10 cellular contexts compared by ENCODE assay signal in genomic region chr13:85798999-85799646, GRCh38. TPM values are rescaled to one million over a fixed set of nuclear protein-coding genes. Genes with fewer than 3 reads are reported as not detected.
A peak's percentile ranks its signal among the peaks of the same experiment; 100 is the strongest.
DNase-seq lines count a peak whose midpoint lies in the region; ATAC-seq, FAIRE-seq and TF ChIP-seq lines count a peak whose summit lies in the region.
"Had no signal": no experiment of that assay in that cellular context is flagged by ENCODE, and none has a peak within 500 bp of the region (broad histone marks: within the 10 kb centered on the region; RNA-seq: fewer than 3 reads in every experiment).

TSS of gene SLITRK6 (minus strand) at chr13:85799419. CDS start at chr13:85796508, 2,911 bp downstream.

- in situ Hi-C loops in SK-MEL-5 (cut with HindIII; ENCODE audit: low pct_unique_long_range_greater_than_20kb, low sequenced_read_pairs), result no loop called here

- TF ChIP-seq CTCF in heart right ventricle (IDR thresholded peaks at IDR 0.05), result no peak

- no peaks in the 10 kb centered on the region for H3K36me3 ChIP-seq in heart right ventricle

- H3K9me3 ChIP-seq in heart right ventricle, result no peaks in the 10 kb centered on the region

- WGBS in heart right ventricle, 2 donors, result 23 to 26% methylated on average over 5 of the region's 5 CpGs

- peak; percentile 19 to 85 for ATAC-seq in left cardiac atrium
- no peak for ATAC-seq in heart right ventricle
- no peak for ATAC-seq in GM18511 (IDR thresholded peaks at IDR 0.05; ENCODE audit: unreplicated experiment)

- H3K4me1 ChIP-seq in heart right ventricle, result no peaks in the 10 kb centered on the region

- H3K4me3 ChIP-seq in heart right ventricle, result peak within 1 kb of the TSS in 1 of 10 donors; percentile 20

- intact Hi-C loops in left cardiac atrium (cut with DNase I) (no loop called here), heart right ventricle (cut with DNase I) (loop anchor here in 1 of 10 donors (10.0 kb wide), 1 partner anchor 884 kb away; no protein-coding TSS in a partner anchor), head of caudate nucleus (cut with DNase I) (no loop called here)

- FAIRE-seq in urothelium cell line (lab: Jason Lieb, UNC), result no peak

- no peaks in the 10 kb centered on the region for H3K27me3 ChIP-seq in heart right ventricle

- DNase-seq in left cardiac atrium (no peak), heart right ventricle (no peak), SK-MEL-5 (ENCODE audit: low read depth, low spot score) (peak; percentile 75), head of caudate nucleus (peak in 22 of 42 donors; percentile 3 to 78 (median 38)), urothelium cell line (ENCODE audit: low spot score) (peak; percentile 25), hippocampal formation (lab: John Stamatoyannopoulos, UW) (no peak)
- DNase-seq in activated CD4-positive, alpha-beta T cell treated with anti-CD3 and anti-CD28 coated beads for 1 hour, result no peak
- DNase-seq: CD4-positive, CD25-positive, alpha-beta regulatory T cell had no signal

- no peak within 1 kb of the TSS for H3K27ac ChIP-seq in heart right ventricle

RNA-seq across cellular contexts. Expression of gene SLITRK6, which starts in this region (rescaled TPM):
- total RNA-seq in left cardiac atrium (1 to 10 TPM in 1 of 2 donors, under 1 TPM in 1; 0.84 to 1.0 TPM), heart right ventricle (1 to 10 TPM in 2 of 10 donors, under 1 TPM in 7, not detected in 1; 0.18 to 1.2 (median 0.64) TPM)
- 1 to 10 TPM in 1 of 2 donors, under 1 TPM in 1; 0.12 to 1.0 TPM for polyA plus RNA-seq in heart right ventricle
- total RNA-seq in SK-MEL-5 (2014; rRNA removed; shearing (Covaris generic)), result 0.74 and 0.85 TPM in 2 replicates
- polyA plus RNA-seq in SK-MEL-5 (2015; cell fraction: cytosol; rRNA removed), result 1.6 and 3.1 TPM in 2 replicates
- 3.6 and 5.2 TPM in 2 replicates for polyA plus RNA-seq in SK-MEL-5 (2015; cell fraction: nucleus; rRNA removed)
- total RNA-seq: CD4-positive, CD25-positive, alpha-beta regulatory T cell; T-helper 2 cell treated with Interferon-gamma antibody and Interleukin-4, amounts not matched to agents 100 ng/mL and 5 ng/mL, for 36 hours had no signal
- polyA plus RNA-seq: CD4-positive, CD25-positive, alpha-beta regulatory T cell had no signal

Comparison
In these comparisons a context has a peak if more than half of its experiments do, and no peak if none do; other contexts are left out.
1. ATAC-seq: peak in left cardiac atrium (2 of 2); none in heart right ventricle (0 of 8) and GM18511 (single experiment).
2. DNase-seq: peak in SK-MEL-5 (single experiment), head of caudate nucleus (22 of 42) and urothelium cell line (single experiment); none in left cardiac atrium (single experiment), heart right ventricle (0 of 2), activated CD4-positive, alpha-beta T cell treated with anti-CD3 and anti-CD28 coated beads for 1 hour (single experiment) and hippocampal formation (0 of 2).